In genomic region chr6:111598211-111598610, GRCh38 we compare ENCODE assay signal across 23 cellular contexts. TPM values are rescaled to one million over a fixed set of nuclear protein-coding genes. Genes with fewer than 3 reads are reported as not detected.
DNase-seq lines count a peak whose midpoint lies in the region; ATAC-seq, FAIRE-seq and TF ChIP-seq lines count a peak whose summit lies in the region.
"Had no signal": no experiment of that assay in that cellular context is flagged by ENCODE, and none has a peak within 500 bp of the region (broad histone marks: within the 10 kb centered on the region; RNA-seq: fewer than 3 reads in every experiment).

No MANE protein-coding gene starts in this region.

- no peaks in the 10 kb centered on the region for H3K27me3 Mint-ChIP-seq in CD4-positive, CD25-positive, alpha-beta regulatory T cell
- H3K27me3 Mint-ChIP-seq: activated naive CD8-positive, alpha-beta T cell; dendritic cell treated with granulocyte-macrophage colony-stimulating factor and Interleukin-4, amounts not matched to agents 40 ng/mL and 50 ng/mL, for 4 days had no signal

- ATAC-seq in CD4-positive, CD25-positive, alpha-beta regulatory T cell (ENCODE audit: low read depth in 2 of 2) = no peak
- no peak for ATAC-seq in GM21423 (IDR thresholded peaks at IDR 0.05; ENCODE audit: unreplicated experiment)
- no peak for ATAC-seq in HG03469 (IDR thresholded peaks at IDR 0.05; ENCODE audit: unreplicated experiment)
- no peak for ATAC-seq in HG03378 (IDR thresholded peaks at IDR 0.05; ENCODE audit: unreplicated experiment)
- ATAC-seq: CD8-positive, alpha-beta T cell; SK-N-SH treated with all-trans-retinoic acid at 6 μM for 48 hours had no signal

- no peaks in the 10 kb centered on the region for H3K9me3 Mint-ChIP-seq in CD4-positive, CD25-positive, alpha-beta regulatory T cell
- H3K9me3 Mint-ChIP-seq: activated T-helper 1 cell treated with anti-CD3 and anti-CD28 coated beads, Interleukin-12 subunit alpha, Interleukin-12 subunit beta, Interleukin-2, Interleukin-4 antibody, amounts not matched to agents 30 ng/mL and 10 ng/mL and 1 ng/mL, durations not matched to agents 14 hours and 24 hours and 36 hours; CD8-positive, alpha-beta T cell; dendritic cell treated with granulocyte-macrophage colony-stimulating factor and Interleukin-4, amounts not matched to agents 40 ng/mL and 50 ng/mL, for 4 days had no signal

- peaks cover 25 to 54% (median 44%) of the 10 kb centered on the region in 4 donors for H3K4me1 Mint-ChIP-seq in CD4-positive, CD25-positive, alpha-beta regulatory T cell

- no peak overlapping the region for H3K4me3 Mint-ChIP-seq in CD4-positive, CD25-positive, alpha-beta regulatory T cell
- H3K4me3 Mint-ChIP-seq: activated naive CD8-positive, alpha-beta T cell; activated T-helper 1 cell treated with anti-CD3 and anti-CD28 coated beads, Interleukin-12 subunit alpha, Interleukin-12 subunit beta, Interleukin-2, Interleukin-4 antibody, amounts not matched to agents 30 ng/mL and 10 ng/mL and 1 ng/mL, durations not matched to agents 14 hours and 24 hours and 36 hours; CD8-positive, alpha-beta T cell; dendritic cell treated with granulocyte-macrophage colony-stimulating factor and Interleukin-4, amounts not matched to agents 40 ng/mL and 50 ng/mL, for 4 days had no signal

- H3K36me3 Mint-ChIP-seq in CD4-positive, CD25-positive, alpha-beta regulatory T cell = peaks cover 24% of the 10 kb centered on the region

- WGBS in adrenal gland, 4 donors = 63 to 79% (median 71%) methylated on average over 4 of the region's 4 CpGs
- 45% methylated on average over 4 of the region's 4 CpGs for WGBS in liver
- 9 to 40% (median 32%) methylated on average over 4 of the region's 4 CpGs for WGBS in small intestine, 3 donors

- no peak for TF ChIP-seq RAD21 in liver (IDR thresholded peaks at IDR 0.05)

- H3K27ac Mint-ChIP-seq in CD4-positive, CD25-positive, alpha-beta regulatory T cell = peak overlapping the region in 2 of 3 donors; percentile 4 to 69
- H3K27ac Mint-ChIP-seq: activated naive CD8-positive, alpha-beta T cell; activated T-helper 1 cell treated with anti-CD3 and anti-CD28 coated beads, Interleukin-12 subunit alpha, Interleukin-12 subunit beta, Interleukin-2, Interleukin-4 antibody, amounts not matched to agents 30 ng/mL and 10 ng/mL and 1 ng/mL, durations not matched to agents 14 hours and 24 hours and 36 hours; CD8-positive, alpha-beta T cell; dendritic cell treated with granulocyte-macrophage colony-stimulating factor and Interleukin-4, amounts not matched to agents 40 ng/mL and 50 ng/mL, for 4 days had no signal

- no peak for TF ChIP-seq POLR2A in adrenal gland (IDR thresholded peaks at IDR 0.05)

- H3K27ac ChIP-seq in CD4-positive, CD25-positive, alpha-beta regulatory T cell (ENCODE audit: insufficient read depth, low read length, poor library complexity, severe bottlenecking) = no peak overlapping the region
- peak overlapping the region in 3 of 5 donors; percentile 24 to 52 (median 35) for H3K27ac ChIP-seq in adrenal gland
- H3K27ac ChIP-seq in liver (ENCODE audit: low read depth in 1 of 2, low read length in 2 of 2) = peak overlapping the region; percentile 58 to 66
- H3K27ac ChIP-seq in small intestine (ENCODE audit: low read depth in 1 of 2, low read length in 1 of 2) = peak overlapping the region in 1 of 2 donors; percentile 76
- H3K27ac ChIP-seq: brain microvascular endothelial cell, HL-60, ovary had no signal

- FAIRE-seq in small intestine (lab: Jason Lieb, UNC) = no peak
- FAIRE-seq: RCC 7860 had no signal

- intact Hi-C loops in adrenal gland (cut with DNase I) = no loop called here

- no peak overlapping the region for H3K4me3 ChIP-seq in CD4-positive, CD25-positive, alpha-beta regulatory T cell (ENCODE audit: low read depth, low read length)
- H3K4me3 ChIP-seq in adrenal gland = no peak overlapping the region
- H3K4me3 ChIP-seq in liver (ENCODE audit: low read depth in 1 of 3, low read length in 3 of 3) = no peak overlapping the region
- H3K4me3 ChIP-seq in small intestine (ENCODE audit: low read depth in 1 of 2, low read length in 2 of 2) = no peak overlapping the region
- H3K4me3 ChIP-seq: ovary had no signal

- no peaks in the 10 kb centered on the region for H3K9me3 ChIP-seq in CD4-positive, CD25-positive, alpha-beta regulatory T cell (ENCODE audit: control insufficient read depth in 2 of 2, low read length in 2 of 2)
- H3K9me3 ChIP-seq in adrenal gland (replicated peaks in 1 of 3) (no peaks in the 10 kb centered on the region), liver (ENCODE audit: control insufficient read depth in 4 of 4, low read length in 3 of 4) (no peaks in the 10 kb centered on the region), small intestine (ENCODE audit: control insufficient read depth, low read depth) (no peaks in the 10 kb centered on the region)
- H3K9me3 ChIP-seq: ovary had no signal

- H3K27me3 ChIP-seq in CD4-positive, CD25-positive, alpha-beta regulatory T cell (ENCODE audit: control insufficient read depth, insufficient read depth, low read length) = no peaks in the 10 kb centered on the region
- H3K27me3 ChIP-seq in adrenal gland (no peaks in the 10 kb centered on the region), liver (ENCODE audit: control insufficient read depth in 4 of 4, insufficient read depth in 4 of 4, low read length in 3 of 4) (no peaks in the 10 kb centered on the region), small intestine (ENCODE audit: control insufficient read depth in 2 of 2, insufficient read depth in 2 of 2, low read length in 2 of 2) (no peaks in the 10 kb centered on the region)
- H3K27me3 ChIP-seq: brain microvascular endothelial cell, ovary had no signal

- H3K36me3 ChIP-seq in CD4-positive, CD25-positive, alpha-beta regulatory T cell (ENCODE audit: control insufficient read depth, insufficient read depth, low read length) = no peaks in the 10 kb centered on the region
- no peaks in the 10 kb centered on the region for H3K36me3 ChIP-seq in adrenal gland (replicated peaks in 1 of 2)
- no peaks in the 10 kb centered on the region for H3K36me3 ChIP-seq in liver (ENCODE audit: control insufficient read depth in 4 of 4, insufficient read depth in 3 of 4, low read depth in 1 of 4, low read length in 3 of 4)
- H3K36me3 ChIP-seq in small intestine (ENCODE audit: control insufficient read depth in 2 of 2, insufficient read depth in 2 of 2, low read length in 2 of 2) = no peaks in the 10 kb centered on the region
- H3K36me3 ChIP-seq: brain microvascular endothelial cell, ovary had no signal

- TF ChIP-seq CTCF in adrenal gland (IDR thresholded peaks at IDR 0.05) (no peak), liver (IDR thresholded peaks at IDR 0.05; ENCODE audit: low read depth, low read length, missing input control) (no peak)

- DNase-seq in CD4-positive, CD25-positive, alpha-beta regulatory T cell = no peak
- no peak for DNase-seq in adrenal gland
- peak; percentile 20 for DNase-seq in small intestine
- no peak for DNase-seq in activated CD8-positive, alpha-beta memory T cell treated with anti-CD3 and anti-CD28 coated beads for 24 hours
- DNase-seq: activated CD4-positive, alpha-beta T cell treated with anti-CD3 and anti-CD28 coated beads for 1 hour; brain microvascular endothelial cell; CD8-positive, alpha-beta T cell; DND-41; KG1; NCI-H2029 treated with DMSO at 0.1 percent for 48 hours; NCI-H446 treated with DMSO at 0.1 percent for 48 hours; ovary; stimulated activated CD4-positive, alpha-beta T cell treated with anti-CD3 and anti-CD28 coated beads, Interleukin-4, amount 100 ng/mL, for 24 hours had no signal

- H3K4me1 ChIP-seq in CD4-positive, CD25-positive, alpha-beta regulatory T cell (ENCODE audit: control insufficient read depth, insufficient read depth, low read length, poor library complexity, severe bottlenecking) = peaks cover 24% of the 10 kb centered on the region
- H3K4me1 ChIP-seq in adrenal gland (replicated peaks in 1 of 2) (peaks cover 26 to 63% of the 10 kb centered on the region in 2 donors), liver (ENCODE audit: control insufficient read depth in 4 of 4, insufficient read depth in 4 of 4, low read length in 3 of 4) (peaks cover 12 to 47% (median 25%) of the 10 kb centered on the region in 4 donors), small intestine (ENCODE audit: control insufficient read depth in 2 of 2, insufficient read depth in 1 of 2, low read depth in 1 of 2, low read length in 1 of 2) (peaks cover 5 to 22% of the 10 kb centered on the region in 2 donors)

- H3K9ac ChIP-seq in liver (ENCODE audit: low read depth in 1 of 2, low read length in 2 of 2) = no peak overlapping the region

TF ChIP-seq in liver, 16 proteins besides CTCF, POLR2A, EP300 and RAD21:
- TF ChIP-seq RXRA (IDR thresholded peaks at IDR 0.05) = no peak
- no peak for TF ChIP-seq MAX (IDR thresholded peaks at IDR 0.05)

RNA-seq across cellular contexts. Expression of gene TRAF3IP2, which starts 7.5 kb away (rescaled TPM):
- 28.7 TPM for total RNA-seq in CD4-positive, CD25-positive, alpha-beta regulatory T cell
- 10 to 100 TPM; 20.7 to 30.1 (median 25.2) TPM for polyA plus RNA-seq in CD4-positive, CD25-positive, alpha-beta regulatory T cell
- total RNA-seq in adrenal gland (10 to 100 TPM; 35.7 to 53.7 (median 46.2) TPM), liver (1 to 10 TPM; 3.7 to 7.9 TPM)
- polyA plus RNA-seq in adrenal gland (10 to 100 TPM; 32.9 to 70.8 (median 56.9) TPM), liver (1 to 10 TPM; 6.1 to 6.2 TPM), small intestine (10 to 100 TPM; 40.4 to 50.0 (median 40.9) TPM)
